Comparison of ENCODE assay signal across 20 cellular contexts in the genomic region with DNA sequence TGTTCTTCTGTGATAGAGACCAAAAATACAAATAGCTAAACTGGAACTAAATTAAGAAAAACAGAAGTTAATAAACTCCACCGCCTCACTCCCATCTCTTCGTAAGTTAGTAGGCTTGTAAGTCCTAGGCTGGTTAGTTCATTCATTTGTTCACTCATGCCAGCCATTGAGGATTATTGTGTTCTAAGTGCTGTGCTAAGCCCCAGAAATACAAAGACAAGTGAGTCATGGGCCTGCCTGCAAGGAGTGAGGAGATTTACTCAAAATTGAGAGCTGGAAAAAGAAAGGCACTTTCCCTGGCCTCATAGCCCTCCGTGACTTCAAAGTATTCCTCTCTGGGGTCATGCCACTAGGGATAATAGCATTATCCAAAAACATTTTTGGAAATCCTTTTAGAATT. TPM values are rescaled to one million over a fixed set of nuclear protein-coding genes. Genes with fewer than 3 reads are reported as not detected.
DNase-seq lines count a peak whose midpoint lies in the region; ATAC-seq and TF ChIP-seq lines count a peak whose summit lies in the region.
"Had no signal": no experiment of that assay in that cellular context is flagged by ENCODE, and none has a peak within 500 bp of the region (broad histone marks: within the 10 kb centered on the region; RNA-seq: fewer than 3 reads in every experiment).

No MANE protein-coding gene starts in this region.

- H3K36me3 Mint-ChIP-seq in GM23338 (ENCODE audit: low read depth) = no peaks in the 10 kb centered on the region
- H3K36me3 Mint-ChIP-seq in dendritic cell treated with granulocyte-macrophage colony-stimulating factor and Interleukin-4, amounts not matched to agents 40 ng/mL and 50 ng/mL, for 4 days (ENCODE audit: low read depth) = no peaks in the 10 kb centered on the region

- DNase-seq in NCI-H82 (lab: John Stamatoyannopoulos, UW) (peak; percentile 66), NCI-H82 treated with DMSO at 0.1 percent for 48 hours (lab: John Stamatoyannopoulos, UW; ENCODE audit: unreplicated experiment) (no peak), GM23338 (ENCODE audit: low spot score) (no peak), renal cortical epithelial cell (ENCODE audit: low read depth) (peak; percentile 65), left ventricle myocardium inferior (no peak)
- DNase-seq: 8988T; activated CD4-positive, alpha-beta T cell treated with anti-CD3 and anti-CD28 coated beads for 4 hours; activated T-cell treated with anti-CD3 and anti-CD28 coated beads, Interleukin-2, amount 50 U/mL, for 4 hours; effector memory CD4-positive, alpha-beta T cell; kidney glomerular epithelial cell; NCI-H1417 treated with DMSO at 0.1 percent for 48 hours; ovary; stimulated activated CD4-positive, alpha-beta T cell treated with anti-CD3 and anti-CD28 coated beads, Interleukin-4, amount 100 ng/mL, for 24 hours; stimulated activated CD8-positive, alpha-beta memory T cell treated with anti-CD3 and anti-CD28 coated beads, Interleukin-4, amount 100 ng/mL, for 48 hours; thyroid gland had no signal

- ATAC-seq in GM23338 = peak; percentile 37
- no peak for ATAC-seq in HG03571 (IDR thresholded peaks at IDR 0.05; ENCODE audit: unreplicated experiment)
- ATAC-seq in GM18520 (IDR thresholded peaks at IDR 0.05; ENCODE audit: unreplicated experiment) = no peak
- ATAC-seq: activated T-cell treated with anti-CD3 and anti-CD28 coated beads, Interleukin-2, amount 50 U/mL, for 4 hours had no signal

- no peaks in the 10 kb centered on the region for H3K27me3 Mint-ChIP-seq in GM23338 (ENCODE audit: insufficient read depth, low read depth, poor library complexity)
- H3K27me3 Mint-ChIP-seq in dendritic cell treated with granulocyte-macrophage colony-stimulating factor and Interleukin-4, amounts not matched to agents 40 ng/mL and 50 ng/mL, for 4 days = no peaks in the 10 kb centered on the region

- H3K9me3 Mint-ChIP-seq in GM23338 = no peaks in the 10 kb centered on the region
- no peaks in the 10 kb centered on the region for H3K9me3 Mint-ChIP-seq in dendritic cell treated with granulocyte-macrophage colony-stimulating factor and Interleukin-4, amounts not matched to agents 40 ng/mL and 50 ng/mL, for 4 days
- H3K9me3 Mint-ChIP-seq: activated T-cell treated with anti-CD3 and anti-CD28 coated beads, Interleukin-2, amount 50 U/mL, for 4 hours had no signal

- H3K9me2 ChIP-seq in GM23338 (ENCODE audit: insufficient read depth) = no peaks in the 10 kb centered on the region

- TF ChIP-seq CTCF in GM23338 (conservative IDR thresholded peaks at IDR 0.05; ENCODE audit: low read depth in 2 of 2) (no peak), left ventricle myocardium inferior (IDR thresholded peaks at IDR 0.05; ENCODE audit: borderline replicate concordance) (no peak)

- H3K4me1 Mint-ChIP-seq in GM23338 = peaks cover 9% of the 10 kb centered on the region
- H3K4me1 Mint-ChIP-seq in dendritic cell treated with granulocyte-macrophage colony-stimulating factor and Interleukin-4, amounts not matched to agents 40 ng/mL and 50 ng/mL, for 4 days (ENCODE audit: low read depth) = peaks cover 37% of the 10 kb centered on the region

- H3K36me3 ChIP-seq in GM23338 (ENCODE audit: insufficient read depth) (no peaks in the 10 kb centered on the region), left ventricle myocardium inferior (no peaks in the 10 kb centered on the region)
- H3K36me3 ChIP-seq: ovary, thyroid gland had no signal

- H2AFZ ChIP-seq in GM23338 = no peak overlapping the region
- H2AFZ ChIP-seq: hepatocyte had no signal

- no peak overlapping the region for H3K27ac ChIP-seq in GM23338 (ENCODE audit: low read depth)
- H3K27ac ChIP-seq in left ventricle myocardium inferior (replicated peaks) = no peak overlapping the region
- H3K27ac ChIP-seq: C4-2B, hepatocyte, ovary had no signal

- intact Hi-C loops in dendritic cell treated with granulocyte-macrophage colony-stimulating factor and Interleukin-4, amounts not matched to agents 40 ng/mL and 50 ng/mL, for 4 days (cut with micrococcal nuclease) = loop anchor here (5.0 kb wide), 1 partner anchor 34 kb away; no protein-coding TSS in a partner anchor
- intact Hi-C loops in left ventricle myocardium inferior (cut with micrococcal nuclease) = no loop called here

- H3K4me1 ChIP-seq in GM23338 (ENCODE audit: insufficient read depth) = no peaks in the 10 kb centered on the region
- H3K4me1 ChIP-seq in left ventricle myocardium inferior = no peaks in the 10 kb centered on the region
- H3K4me1 ChIP-seq: thyroid gland had no signal

- H3F3A ChIP-seq in GM23338 (replicated peaks; ENCODE audit: low read depth) = no peaks in the 10 kb centered on the region

- H3K9me3 ChIP-seq in left ventricle myocardium inferior (replicated peaks) = no peaks in the 10 kb centered on the region
- H3K9me3 ChIP-seq: ovary, thyroid gland had no signal

- no peak overlapping the region for H3K27ac Mint-ChIP-seq in GM23338
- H3K27ac Mint-ChIP-seq in dendritic cell treated with granulocyte-macrophage colony-stimulating factor and Interleukin-4, amounts not matched to agents 40 ng/mL and 50 ng/mL, for 4 days = peak overlapping the region; percentile 76

- H3K4me3 Mint-ChIP-seq in GM23338 = no peak overlapping the region
- H3K4me3 Mint-ChIP-seq in dendritic cell treated with granulocyte-macrophage colony-stimulating factor and Interleukin-4, amounts not matched to agents 40 ng/mL and 50 ng/mL, for 4 days = peak overlapping the region; percentile 27
- H3K4me3 Mint-ChIP-seq: activated T-cell treated with anti-CD3 and anti-CD28 coated beads, Interleukin-2, amount 50 U/mL, for 4 hours had no signal

- H3K27me3 ChIP-seq in GM23338 (ENCODE audit: insufficient read depth) = no peaks in the 10 kb centered on the region
- H3K27me3 ChIP-seq in left ventricle myocardium inferior (ENCODE audit: low read depth) = peaks cover 24% of the 10 kb centered on the region
- H3K27me3 ChIP-seq: hepatocyte, ovary, thyroid gland had no signal

- no peaks in the 10 kb centered on the region for H3K79me2 ChIP-seq in GM23338 (replicated peaks; ENCODE audit: insufficient read depth)
- H3K79me2 ChIP-seq: hepatocyte had no signal

- no peak overlapping the region for H3K4me2 ChIP-seq in GM23338
- H3K4me2 ChIP-seq: hepatocyte had no signal

- no peaks in the 10 kb centered on the region for H4K20me1 ChIP-seq in GM23338 (replicated peaks; ENCODE audit: insufficient read depth)

- H3K4me3 ChIP-seq in GM23338 (no peak overlapping the region), left ventricle myocardium inferior (no peak overlapping the region)
- H3K4me3 ChIP-seq: hepatocyte, ovary, thyroid gland had no signal

TF ChIP-seq in GM23338, 12 proteins besides CTCF, POLR2A, EP300 and RAD21 (continues in another document):
- no peak for TF ChIP-seq NANOG (IDR thresholded peaks at IDR 0.05; ENCODE audit: borderline replicate concordance)

RNA-seq across cellular contexts. Expression of gene DOCK8, which starts 8.5 kb away (rescaled TPM):
- 0.50 and 0.94 TPM in 2 replicates for total RNA-seq in GM23338 (2014; rRNA removed; shearing (Covaris generic))
- polyA plus RNA-seq in GM23338 (2016; fragmentation: Nextera tagmentation; extraction: Ambion mirVana) = 1.2 and 2.6 TPM in 2 replicates
- total RNA-seq in renal cortical epithelial cell (0.85 and 1.6 TPM in 2 replicates), left ventricle myocardium inferior (3.7 TPM)

RNA-seq across cellular contexts. Expression of gene ZNG1A, which starts 44.3 kb away (rescaled TPM):
- 65.5 and 70.3 TPM in 2 replicates for total RNA-seq in GM23338 (2014; rRNA removed; shearing (Covaris generic))
- 167 and 180 TPM in 2 replicates for polyA plus RNA-seq in GM23338 (2016; fragmentation: Nextera tagmentation; extraction: Ambion mirVana)
- total RNA-seq in renal cortical epithelial cell (22.9 and 30.9 TPM in 2 replicates), left ventricle myocardium inferior (14.1 TPM)

Comparison
In these comparisons a context has a peak if more than half of its experiments do, and no peak if none do; other contexts are left out.
1. DNase-seq: peak in NCI-H82 (single experiment) and renal cortical epithelial cell (single experiment); none in NCI-H82 treated with DMSO at 0.1 percent for 48 hours (single experiment), GM23338 (single experiment) and left ventricle myocardium inferior (single experiment).